ENCODE assay signal across 9 cellular contexts in the genomic region with DNA sequence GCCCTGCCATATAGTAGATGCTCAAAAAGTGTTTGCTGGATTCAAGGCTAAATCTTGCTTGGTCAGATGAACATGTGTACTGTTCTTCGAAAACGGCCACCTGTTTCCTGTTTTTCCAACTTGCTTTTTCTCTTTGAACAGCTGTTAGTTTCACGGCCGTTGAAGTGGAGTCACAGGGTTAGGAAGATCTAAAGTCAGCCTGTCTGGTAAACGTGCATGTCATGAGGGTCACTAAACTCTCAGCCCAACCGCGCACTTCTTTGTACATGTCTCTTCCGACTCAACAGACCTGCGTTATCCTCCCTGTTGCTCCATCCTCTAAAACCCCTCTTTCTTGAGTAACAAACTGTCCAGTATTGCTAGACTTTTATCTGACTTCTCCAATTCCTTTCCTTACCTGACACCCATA.
DNase-seq lines count a peak whose midpoint lies in the region; ATAC-seq and TF ChIP-seq lines count a peak whose summit lies in the region.
"Had no signal": no experiment of that assay in that cellular context is flagged by ENCODE, and none has a peak within 500 bp of the region (broad histone marks: within the 10 kb centered on the region; RNA-seq: fewer than 3 reads in every experiment).

No MANE protein-coding gene starts in this region.

- peaks cover 22 to 35% (median 25%) of the 10 kb centered on the region in 3 donors for H3K4me1 Mint-ChIP-seq in naive B cell

- H3K9me3 ChIP-seq in suprapubic skin, result no peaks in the 10 kb centered on the region
- H3K9me3 ChIP-seq: SJSA1 had no signal

- TF ChIP-seq EP300 in suprapubic skin (IDR thresholded peaks at IDR 0.05), result no peak

- no peak for TF ChIP-seq CTCF in suprapubic skin (IDR thresholded peaks at IDR 0.05)

- 65% methylated on average over 9 of the region's 9 CpGs for WGBS in suprapubic skin

- peaks cover 14% of the 10 kb centered on the region for H3K4me1 ChIP-seq in suprapubic skin
- H3K4me1 ChIP-seq: SJSA1 had no signal

- DNase-seq in NCI-H510A treated with DMSO at 0.1 percent for 48 hours (lab: John Stamatoyannopoulos, UW) (peak; percentile 73), naive B cell (peak; percentile 61), suprapubic skin (ENCODE audit: low spot score in 2 of 2) (no peak), superior temporal gyrus (ENCODE audit: extremely low spot score) (no peak)

- H3K4me3 Mint-ChIP-seq in naive B cell, result peak overlapping the region in 7 of 8 donors; percentile 40 to 85 (median 76)

- peak overlapping the region; percentile 2 to 87 (median 40) for H3K27ac Mint-ChIP-seq in naive B cell

- TF ChIP-seq POLR2A in suprapubic skin (IDR thresholded peaks at IDR 0.05), result no peak

- H3K27me3 ChIP-seq in suprapubic skin, result no peaks in the 10 kb centered on the region
- H3K27me3 ChIP-seq: SJSA1 had no signal

- no peak overlapping the region for H3K27ac ChIP-seq in suprapubic skin
- H3K27ac ChIP-seq: SJSA1 had no signal

- no peaks in the 10 kb centered on the region for H3K36me3 ChIP-seq in suprapubic skin
- H3K36me3 ChIP-seq: SJSA1 had no signal

- no peaks in the 10 kb centered on the region for H3K36me3 Mint-ChIP-seq in naive B cell

- peaks cover 0 to 12% (median 3%) of the 10 kb centered on the region in 7 donors for H3K9me3 Mint-ChIP-seq in naive B cell

- no peaks in the 10 kb centered on the region for H3K27me3 Mint-ChIP-seq in naive B cell

- ATAC-seq in GM18873 (IDR thresholded peaks at IDR 0.05; ENCODE audit: low FRiP score, unreplicated experiment), result peak; percentile 60
- ATAC-seq in GM21825 (IDR thresholded peaks at IDR 0.05; ENCODE audit: unreplicated experiment), result peak; percentile 59
- ATAC-seq in naive B cell (ENCODE audit: low read depth in 2 of 2), result peak; percentile 79 to 86
- no peak for ATAC-seq in activated CD4-positive, CD25-positive, alpha-beta regulatory T cell treated with anti-CD3 and anti-CD28 coated beads, Interleukin-2, amount 50 U/mL, for 24 hours
- no peak for ATAC-seq in HG03571 (IDR thresholded peaks at IDR 0.05; ENCODE audit: unreplicated experiment)

- no peak overlapping the region for H3K4me3 ChIP-seq in suprapubic skin
- H3K4me3 ChIP-seq: SJSA1 had no signal

Comparison
In these comparisons a context has a peak if more than half of its experiments do, and no peak if none do; other contexts are left out.
1. ATAC-seq: peak in GM18873 (single experiment), GM21825 (single experiment) and naive B cell (2 of 2); none in activated CD4-positive, CD25-positive, alpha-beta regulatory T cell treated with anti-CD3 and anti-CD28 coated beads, Interleukin-2, amount 50 U/mL, for 24 hours (0 of 2) and HG03571 (single experiment).
2. DNase-seq: peak in NCI-H510A treated with DMSO at 0.1 percent for 48 hours (single experiment) and naive B cell (single experiment); none in suprapubic skin (0 of 2) and superior temporal gyrus (single experiment).